Comparison of ENCODE assay signal across 26 cellular contexts in the genomic region with DNA sequence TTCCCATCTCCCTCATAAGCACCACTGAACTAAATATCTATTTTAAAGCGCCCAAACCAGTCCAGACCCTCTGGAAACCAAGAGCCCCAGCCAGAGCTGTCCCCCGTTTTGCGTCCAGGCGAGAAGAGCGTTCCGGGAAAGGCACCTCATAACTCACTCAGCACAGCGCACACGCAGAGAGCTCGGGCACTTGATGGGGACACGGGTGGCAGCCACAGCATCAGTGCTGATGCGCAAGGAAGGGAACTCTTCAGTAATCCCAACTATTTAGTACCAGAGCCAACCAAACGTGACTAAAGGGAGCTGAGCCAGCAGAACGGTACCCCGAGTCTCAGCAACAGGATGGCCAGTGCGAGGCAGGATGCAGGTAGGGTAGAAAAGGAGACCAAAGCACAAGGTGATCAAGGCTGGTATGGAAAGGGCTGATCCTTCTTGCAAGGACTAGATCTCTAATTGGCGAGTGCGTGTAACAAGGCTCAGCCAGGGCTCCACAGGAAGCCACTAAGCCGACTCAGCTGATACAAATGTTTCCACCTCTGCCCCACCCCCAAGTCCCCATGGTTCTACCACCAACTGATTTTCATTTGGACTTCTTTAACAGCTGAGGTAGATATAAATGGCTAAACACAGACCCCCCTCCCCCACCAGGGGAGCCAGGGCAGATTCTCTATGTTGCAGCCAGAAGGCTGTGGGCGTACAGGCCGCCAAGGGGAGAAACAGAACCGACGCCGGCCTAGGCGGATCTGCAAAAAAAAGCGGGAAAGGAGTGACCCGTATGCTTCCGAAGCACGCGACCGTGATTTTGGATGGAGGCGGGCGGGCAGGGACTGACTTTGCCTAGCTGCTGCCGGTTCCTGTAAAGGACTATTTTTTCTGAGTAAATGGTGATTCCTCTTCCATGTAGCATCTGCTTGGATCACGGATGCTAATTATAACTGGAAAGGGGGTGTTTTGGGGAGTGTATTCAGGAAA.
"Had no signal": no experiment of that assay in that cellular context is flagged by ENCODE, and none has a peak within 500 bp of the region (broad histone marks: within the 10 kb centered on the region; RNA-seq: fewer than 3 reads in every experiment).

No MANE protein-coding gene starts in this region.

- DNase-seq: activated B cell treated with CpG ODN at 0.5 μM for 24 hours; activated CD4-positive, alpha-beta T cell treated with anti-CD3 and anti-CD28 coated beads, Interleukin-2, amount 50 U/mL, for 1 hour; activated CD8-positive, alpha-beta memory T cell treated with anti-CD3 and anti-CD28 coated beads, Interleukin-2, amount 10 ng/mL, durations not matched to agents 7 days and 5 days; activated CD8-positive, alpha-beta T cell treated with anti-CD3 and anti-CD28 coated beads for 36 hours; activated naive CD8-positive, alpha-beta T cell treated with anti-CD3 and anti-CD28 coated beads, Interleukin-2, amount 50 U/mL, for 24 hours; activated T-cell treated with anti-CD3 and anti-CD28 coated beads, Interleukin-2, amount 50 U/mL, for 48 hours; colonic mucosa; effector CD8-positive, alpha-beta T cell; erythroblast; gastrocnemius medialis; glutamatergic neuron; islet precursor cell; left colon; midbrain; naive thymus-derived CD8-positive, alpha-beta T cell; occipital lobe; stimulated activated naive CD4-positive, alpha-beta T cell treated with Interleukin-2 at 50 U/mL for 16 hours; substantia nigra; T-helper 1 cell; thyroid gland had no signal

- H3K27ac ChIP-seq: colonic mucosa, gastrocnemius medialis, right atrium auricular region, thyroid gland, upper lobe of left lung had no signal

- H3K36me3 ChIP-seq: colonic mucosa, gastrocnemius medialis, right atrium auricular region, thyroid gland, upper lobe of left lung had no signal

- H3K4me1 ChIP-seq: colonic mucosa, gastrocnemius medialis, right atrium auricular region, thyroid gland, upper lobe of left lung had no signal

- H3K27me3 Mint-ChIP-seq: activated CD8-positive, alpha-beta memory T cell treated with anti-CD3 and anti-CD28 coated beads, Interleukin-2, amount 10 ng/mL, durations not matched to agents 7 days and 5 days; activated naive CD4-positive, alpha-beta T cell treated with anti-CD3 and anti-CD28 coated beads, Interleukin-2, amount 50 U/mL, for 24 hours; activated naive CD8-positive, alpha-beta T cell treated with anti-CD3 and anti-CD28 coated beads, Interleukin-2, amount 50 U/mL, for 24 hours had no signal

- H3K4me3 ChIP-seq: colonic mucosa, gastrocnemius medialis, right atrium auricular region, thyroid gland, upper lobe of left lung had no signal

- H3K27ac Mint-ChIP-seq: activated B cell treated with CpG ODN at 0.5 μM for 24 hours; activated CD8-positive, alpha-beta memory T cell treated with anti-CD3 and anti-CD28 coated beads, Interleukin-2, amount 10 ng/mL, durations not matched to agents 7 days and 5 days; activated CD8-positive, alpha-beta T cell treated with anti-CD3 and anti-CD28 coated beads for 36 hours; activated naive CD4-positive, alpha-beta T cell treated with anti-CD3 and anti-CD28 coated beads, Interleukin-2, amount 50 U/mL, for 24 hours; activated naive CD8-positive, alpha-beta T cell treated with anti-CD3 and anti-CD28 coated beads, Interleukin-2, amount 50 U/mL, for 24 hours; activated T-helper 2 cell treated with anti-CD3 and anti-CD28 coated beads, Interferon-gamma antibody, Interleukin-2, Interleukin-4, amounts not matched to agents 10 μg/mL and 5 μg/mL and 100 μg/mL, durations not matched to agents 14 hours and 24 hours and 36 hours; naive thymus-derived CD8-positive, alpha-beta T cell; T-helper 2 cell treated with Interferon-gamma antibody and Interleukin-4, amounts not matched to agents 5 μg/mL and 100 μg/mL, for 36 hours had no signal

- H3K4me3 Mint-ChIP-seq: activated B cell treated with CpG ODN at 0.5 μM for 24 hours; activated CD8-positive, alpha-beta memory T cell treated with anti-CD3 and anti-CD28 coated beads, Interleukin-2, amount 10 ng/mL, durations not matched to agents 7 days and 5 days; activated CD8-positive, alpha-beta T cell treated with anti-CD3 and anti-CD28 coated beads for 36 hours; activated naive CD4-positive, alpha-beta T cell treated with anti-CD3 and anti-CD28 coated beads, Interleukin-2, amount 50 U/mL, for 24 hours; activated naive CD8-positive, alpha-beta T cell treated with anti-CD3 and anti-CD28 coated beads, Interleukin-2, amount 50 U/mL, for 24 hours; naive thymus-derived CD8-positive, alpha-beta T cell; neural crest cell; T-helper 2 cell treated with Interferon-gamma antibody and Interleukin-4, amounts not matched to agents 5 μg/mL and 100 μg/mL, for 36 hours had no signal

- H3K9me3 Mint-ChIP-seq: activated T-helper 2 cell treated with anti-CD3 and anti-CD28 coated beads, Interferon-gamma antibody, Interleukin-2, Interleukin-4, amounts not matched to agents 10 μg/mL and 5 μg/mL and 100 μg/mL, durations not matched to agents 14 hours and 24 hours and 36 hours; neural crest cell; T-helper 2 cell treated with Interferon-gamma antibody and Interleukin-4, amounts not matched to agents 5 μg/mL and 100 μg/mL, for 36 hours had no signal

- H3K36me3 Mint-ChIP-seq: activated CD8-positive, alpha-beta memory T cell treated with anti-CD3 and anti-CD28 coated beads, Interleukin-2, amount 10 ng/mL, durations not matched to agents 7 days and 5 days; activated naive CD4-positive, alpha-beta T cell treated with anti-CD3 and anti-CD28 coated beads, Interleukin-2, amount 50 U/mL, for 24 hours; naive thymus-derived CD8-positive, alpha-beta T cell had no signal

- H3K9me3 ChIP-seq: colonic mucosa, gastrocnemius medialis, right atrium auricular region, thyroid gland had no signal

- H3K4me1 Mint-ChIP-seq: activated B cell treated with CpG ODN at 0.5 μM for 24 hours; activated CD8-positive, alpha-beta memory T cell treated with anti-CD3 and anti-CD28 coated beads, Interleukin-2, amount 10 ng/mL, durations not matched to agents 7 days and 5 days; activated naive CD4-positive, alpha-beta T cell treated with anti-CD3 and anti-CD28 coated beads, Interleukin-2, amount 50 U/mL, for 24 hours; activated naive CD8-positive, alpha-beta T cell treated with anti-CD3 and anti-CD28 coated beads, Interleukin-2, amount 50 U/mL, for 24 hours; neural crest cell had no signal

- H3K27me3 ChIP-seq: colonic mucosa, gastrocnemius medialis, right atrium auricular region, thyroid gland, upper lobe of left lung had no signal
